Comparison of ENCODE assay signal across 1 cellular context in genomic region chr12:107631715-107632114, GRCh38.
TF ChIP-seq lines count a peak whose summit lies in the region.

No MANE protein-coding gene starts in this region.

TF ChIP-seq in HepG2, 621 proteins besides CTCF, POLR2A, EP300 and RAD21 (continued from another document and continues in another):
- TF ChIP-seq ZNF503 (CRISPR knock-in tag; IDR thresholded peaks at IDR 0.05) (peak; percentile 58; the same call in 1 of the 2 replicates), FOSL1 (CRISPR knock-in tag; IDR thresholded peaks at IDR 0.05; ENCODE audit: borderline replicate concordance) (no peak), MYC (CRISPR knock-in tag; IDR thresholded peaks at IDR 0.05; ENCODE audit: borderline replicate concordance) (no peak), YY1 (IDR thresholded peaks at IDR 0.05; ENCODE audit: insufficient read depth, insufficient replicate concordance, low read depth, low read length) (no peak), ZNF691 (CRISPR knock-in tag; IDR thresholded peaks at IDR 0.05; ENCODE audit: borderline replicate concordance, low read depth) (no peak), AHR (CRISPR knock-in tag; IDR thresholded peaks at IDR 0.05) (no peak), CSRNP1 (CRISPR knock-in tag; IDR thresholded peaks at IDR 0.05) (no peak), RXRB (CRISPR knock-in tag; IDR thresholded peaks at IDR 0.05; ENCODE audit: borderline replicate concordance) (peak; percentile 56; the same call in 1 of the 2 replicates), PHF21A (CRISPR knock-in tag; IDR thresholded peaks at IDR 0.05) (0 out of 2 replicates have a peak, but pooled peaks have one; percentile 38), HHEX (CRISPR knock-in tag; IDR thresholded peaks at IDR 0.05) (no peak), ZNF253 (CRISPR knock-in tag; IDR thresholded peaks at IDR 0.05; ENCODE audit: borderline replicate concordance) (no peak), SP1 (IDR thresholded peaks at IDR 0.05) (no peak), SP1 (CRISPR knock-in tag; IDR thresholded peaks at IDR 0.05) (no peak), SNAI1 (CRISPR knock-in tag; IDR thresholded peaks at IDR 0.05; ENCODE audit: borderline replicate concordance) (no peak), ARID5B (CRISPR knock-in tag; IDR thresholded peaks at IDR 0.05) (peak; percentile 40), FLYWCH1 (CRISPR knock-in tag; IDR thresholded peaks at IDR 0.05) (no peak), ZFP82 (CRISPR knock-in tag; IDR thresholded peaks at IDR 0.05; ENCODE audit: borderline replicate concordance) (no peak), PHF8 (CRISPR knock-in tag; IDR thresholded peaks at IDR 0.05) (no peak), ATAD3A (CRISPR knock-in tag; IDR thresholded peaks at IDR 0.05) (no peak), ZBTB20 (CRISPR knock-in tag; IDR thresholded peaks at IDR 0.05; ENCODE audit: borderline replicate concordance, low read depth) (peak; percentile 51; the same call in 1 of the 2 replicates), THAP9 (CRISPR knock-in tag; IDR thresholded peaks at IDR 0.05; ENCODE audit: borderline replicate concordance) (no peak), SOX13 (IDR thresholded peaks at IDR 0.05) (0 out of 2 replicates have a peak, but pooled peaks have one; percentile 17), SOX13 (CRISPR knock-in tag; conservative IDR thresholded peaks at IDR 0.05 in 1 of 2, IDR thresholded peaks at IDR 0.05 in 1 of 2) (peak in 1 of 2 experiments; percentile 70; a peak in 1 of 4 replicates), IRF9 (CRISPR knock-in tag; IDR thresholded peaks at IDR 0.05; ENCODE audit: borderline replicate concordance) (no peak), KLF12 (CRISPR knock-in tag; IDR thresholded peaks at IDR 0.05; ENCODE audit: borderline replicate concordance) (no peak), RORA (CRISPR knock-in tag; IDR thresholded peaks at IDR 0.05) (no peak), RBM39 (IDR thresholded peaks at IDR 0.05; ENCODE audit: low read depth, low read length, poor library complexity, severe bottlenecking) (no peak), ATF5 (CRISPR knock-in tag; IDR thresholded peaks at IDR 0.05; ENCODE audit: low read depth) (no peak), TEAD3 (CRISPR knock-in tag; optimal IDR thresholded peaks at IDR 0.05; ENCODE audit: borderline replicate concordance) (peak; percentile 92), ZNF160 (CRISPR knock-in tag; IDR thresholded peaks at IDR 0.05) (no peak), ZNF30 (CRISPR knock-in tag; IDR thresholded peaks at IDR 0.05) (no peak), ZNF234 (CRISPR knock-in tag; conservative IDR thresholded peaks at IDR 0.05) (no peak), SOX6 (IDR thresholded peaks at IDR 0.05) (no peak), SOX6 (CRISPR knock-in tag; IDR thresholded peaks at IDR 0.05) (peak; percentile 80), HNF4A (CRISPR knock-in tag; IDR thresholded peaks at IDR 0.05) (no peak), RFXAP (CRISPR knock-in tag; IDR thresholded peaks at IDR 0.05; ENCODE audit: borderline replicate concordance) (no peak), SMARCE1 (IDR thresholded peaks at IDR 0.05; ENCODE audit: borderline replicate concordance) (no peak), ZNF670 (CRISPR knock-in tag; IDR thresholded peaks at IDR 0.05; ENCODE audit: borderline replicate concordance) (no peak), RFX3 (CRISPR knock-in tag; IDR thresholded peaks at IDR 0.05) (no peak), SOX5 (CRISPR knock-in tag; IDR thresholded peaks at IDR 0.05; ENCODE audit: borderline replicate concordance) (peak; percentile 59; the same call in 1 of the 2 replicates), TSC22D2 (CRISPR knock-in tag; IDR thresholded peaks at IDR 0.05; ENCODE audit: borderline replicate concordance) (no peak), HNRNPL (IDR thresholded peaks at IDR 0.05; ENCODE audit: low read depth, low read length) (no peak), MLXIP (CRISPR knock-in tag; IDR thresholded peaks at IDR 0.05; ENCODE audit: borderline replicate concordance) (no peak), ELF3 (CRISPR knock-in tag; IDR thresholded peaks at IDR 0.05) (no peak; the same call in none of the 2 replicates), REPIN1 (CRISPR knock-in tag; IDR thresholded peaks at IDR 0.05; ENCODE audit: borderline replicate concordance, low read depth) (no peak), MIER3 (CRISPR knock-in tag; IDR thresholded peaks at IDR 0.05; ENCODE audit: borderline replicate concordance) (no peak), PREB (CRISPR knock-in tag; IDR thresholded peaks at IDR 0.05) (no peak), TAF15 (IDR thresholded peaks at IDR 0.05; ENCODE audit: low read depth, low read length, poor library complexity, severe bottlenecking) (no peak), ZNF775 (CRISPR knock-in tag; IDR thresholded peaks at IDR 0.05; ENCODE audit: borderline replicate concordance) (no peak), AKAP8 (CRISPR knock-in tag; IDR thresholded peaks at IDR 0.05) (no peak), SNAPC2 (CRISPR knock-in tag; IDR thresholded peaks at IDR 0.05) (no peak)
